In the genomic region with DNA sequence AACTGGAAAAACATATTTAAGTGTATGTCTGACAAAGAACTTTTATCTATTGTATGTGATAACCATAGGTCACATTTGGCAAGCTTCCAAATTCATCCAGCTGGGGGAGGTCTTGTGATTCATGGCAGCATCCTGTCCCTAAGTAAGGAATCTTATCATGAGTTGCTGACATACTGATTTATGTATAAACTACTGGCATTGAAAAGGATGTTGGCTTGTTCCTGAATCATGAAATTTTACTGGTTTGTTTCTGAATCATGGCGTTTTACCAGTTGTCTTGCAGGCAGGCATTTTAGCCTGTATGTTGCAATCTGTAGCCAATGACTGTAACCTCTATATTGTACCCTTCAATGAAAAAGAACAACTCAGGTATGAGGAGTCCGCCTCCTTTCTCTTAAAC, we compare ENCODE assay signal across 15 cellular contexts.
DNase-seq lines count a peak whose midpoint lies in the region; ATAC-seq and TF ChIP-seq lines count a peak whose summit lies in the region.
"Had no signal": no experiment of that assay in that cellular context is flagged by ENCODE, and none has a peak within 500 bp of the region (broad histone marks: within the 10 kb centered on the region; RNA-seq: fewer than 3 reads in every experiment).

No MANE protein-coding gene starts in this region.

- peaks cover 0 to 9% of the 10 kb centered on the region in 2 donors for H3K9me3 ChIP-seq in transverse colon

- ATAC-seq in HG03442 (IDR thresholded peaks at IDR 0.05; ENCODE audit: unreplicated experiment) = no peak

- 86 to 100% methylated on average over 1 to 2 of the region's 2 CpGs for WGBS in transverse colon (ENCODE audit: low coverage in 1 of 2), 2 donors

- intact Hi-C loops in transverse colon (cut with DNase I; ENCODE audit: low total_unique reads) = no loop called here

- H3K27ac ChIP-seq in transverse colon = no peak overlapping the region

- peak; percentile 27 for DNase-seq in Daoy (ENCODE audit: low read depth)
- peak; percentile 7 for DNase-seq in NB4 (ENCODE audit: low read depth)
- peak; percentile 76 for DNase-seq in amniotic epithelial cell (ENCODE audit: low read depth)
- peak; percentile 61 for DNase-seq in glomerular endothelial cell (ENCODE audit: extremely low read depth, low read depth, low spot score)
- DNase-seq in NCI-H510A (lab: John Stamatoyannopoulos, UW) = no peak
- no peak for DNase-seq in transverse colon
- no peak for DNase-seq in cerebellum (ENCODE audit: low spot score)
- DNase-seq: activated CD4-positive, alpha-beta T cell treated with anti-CD3 and anti-CD28 coated beads for 4 hours; activated naive CD4-positive, alpha-beta T cell treated with anti-CD3 and anti-CD28 coated beads, Interleukin-2, amount 10 ng/mL, durations not matched to agents 7 days and 5 days; AML-193; Calu3; KG1; mammary epithelial cell; NCI-H524 treated with DMSO at 0.1 percent for 48 hours had no signal

- H3K27me3 ChIP-seq in transverse colon = no peaks in the 10 kb centered on the region

- TF ChIP-seq POLR2A in NB4 (IDR thresholded peaks at IDR 0.05; ENCODE audit: extremely low read depth, insufficient read length) (no peak), transverse colon (IDR thresholded peaks at IDR 0.05) (no peak)

- H3K36me3 ChIP-seq in transverse colon = no peaks in the 10 kb centered on the region

- H3K4me1 ChIP-seq in transverse colon = no peaks in the 10 kb centered on the region

- no peak for TF ChIP-seq CTCF in NB4 (IDR thresholded peaks at IDR 0.05; ENCODE audit: low read depth, low read length)
- no peak for TF ChIP-seq CTCF in transverse colon (IDR thresholded peaks at IDR 0.05)

- no peak for TF ChIP-seq EP300 in transverse colon (IDR thresholded peaks at IDR 0.05; ENCODE audit: low read depth)

- in situ Hi-C loops in transverse colon (cut with MboI; ENCODE audit: low pct_ligation_motif_present in 1 of 4, low pct_unique_long_range_greater_than_20kb in 1 of 4, low sequenced_read_pairs in 3 of 4) = no loop called here

- H3K4me3 ChIP-seq in NB4 (ENCODE audit: low read depth, low read length) = no peak overlapping the region
- no peak overlapping the region for H3K4me3 ChIP-seq in transverse colon

Comparison
In these comparisons a context has a peak if more than half of its experiments do, and no peak if none do; other contexts are left out.
1. DNase-seq: peak in Daoy (single experiment), NB4 (single experiment), amniotic epithelial cell (single experiment) and glomerular endothelial cell (single experiment); none in NCI-H510A (single experiment), transverse colon (single experiment) and cerebellum (single experiment).